ENCODE assay signal across 8 cellular contexts in genomic region chr2:212686285-212686895, GRCh38.
DNase-seq lines count a peak whose midpoint lies in the region; ATAC-seq, FAIRE-seq and TF ChIP-seq lines count a peak whose summit lies in the region.

No MANE protein-coding gene starts in this region.

- H3K4me3 Mint-ChIP-seq in HFFc6, result no peak overlapping the region

- H4K20me1 ChIP-seq in keratinocyte (ENCODE audit: control insufficient read depth, extremely low read depth, insufficient read depth, low read length), result no peaks in the 10 kb centered on the region

- TF ChIP-seq CTCF in GM12874 (IDR thresholded peaks at IDR 0.05; ENCODE audit: insufficient read depth, low read depth, low read length) (peak; percentile 66), HFFc6 (IDR thresholded peaks at IDR 0.05) (peak; percentile 98), keratinocyte (optimal IDR thresholded peaks at IDR 0.05 in 1 of 3, IDR thresholded peaks at IDR 0.05 in 1 of 3, conservative IDR thresholded peaks at IDR 0.05 in 1 of 3; ENCODE audit: extremely low read depth in 1 of 3, insufficient read depth in 2 of 3, low read length in 3 of 3) (peak; percentile 68 to 69 (median 69))

- peaks cover 2% of the 10 kb centered on the region for H3K4me1 ChIP-seq in keratinocyte (ENCODE audit: control insufficient read depth, extremely low read depth, insufficient read depth, low read length)

- DNase-seq in HFFc6 (peak; percentile 60), NCI-H1105 (lab: John Stamatoyannopoulos, UW) (peak; percentile 12), T47D (ENCODE audit: low read depth in 1 of 2, low spot score in 1 of 2) (peak; percentile 1 to 41), keratinocyte (ENCODE audit: low read depth, low spot score) (no peak)
- peak; percentile 3 for DNase-seq in stimulated activated CD4-positive, alpha-beta T cell treated with anti-CD3 and anti-CD28 coated beads, Interleukin-2, amount 100 ng/mL, for 4 hours (ENCODE audit: low read depth)

- no peaks in the 10 kb centered on the region; the same call in 1 of the 2 replicates for H3K27me3 Mint-ChIP-seq in HFFc6 (ENCODE audit: insufficient read depth)

- H3K79me2 ChIP-seq in keratinocyte (ENCODE audit: control insufficient read depth, insufficient read depth, low read length), result no peaks in the 10 kb centered on the region

- no peak overlapping the region for H3K4me3 ChIP-seq in keratinocyte (ENCODE audit: control insufficient read depth in 2 of 3, extremely low read depth in 1 of 3, insufficient read depth in 2 of 3, low read depth in 1 of 3, low read length in 3 of 3)

- no peaks in the 10 kb centered on the region for H3K9me1 ChIP-seq in keratinocyte (ENCODE audit: control insufficient read depth, extremely low read depth, insufficient read depth, low read length)

- H3K27ac Mint-ChIP-seq in HFFc6, result no peak overlapping the region

- H3K36me3 Mint-ChIP-seq in HFFc6 (ENCODE audit: low read depth), result no peaks in the 10 kb centered on the region

- H3K27ac ChIP-seq in keratinocyte (ENCODE audit: control insufficient read depth, insufficient read depth, low read length), result no peak overlapping the region

- peaks cover 31% of the 10 kb centered on the region for H3K4me1 Mint-ChIP-seq in HFFc6 (ENCODE audit: low read depth)

- ATAC-seq in GM19397 (IDR thresholded peaks at IDR 0.05; ENCODE audit: unreplicated experiment), result no peak

- no peaks in the 10 kb centered on the region for H3K36me3 ChIP-seq in keratinocyte (ENCODE audit: control insufficient read depth in 2 of 2, extremely low read depth in 1 of 2, insufficient read depth in 2 of 2, low read length in 2 of 2)

- H3K9me3 ChIP-seq in keratinocyte (ENCODE audit: control insufficient read depth, low read depth, low read length), result no peaks in the 10 kb centered on the region

- FAIRE-seq in TTC549 (lab: Jason Lieb, UNC) (peak; percentile 93), keratinocyte (lab: Jason Lieb, UNC) (peak; percentile 81)

- H2AFZ ChIP-seq in keratinocyte (ENCODE audit: control insufficient read depth, low read length), result peak overlapping the region; percentile 78

- dilution Hi-C loops in keratinocyte (cut with MboI; ENCODE audit: extremely low pct_ligation_motif_present, low sequenced_read_pairs), result no loop called here

- no peak overlapping the region for H3K4me2 ChIP-seq in keratinocyte (ENCODE audit: control insufficient read depth, extremely low read depth, insufficient read depth, low read depth, low read length)

- H3K9me3 Mint-ChIP-seq in HFFc6, result no peaks in the 10 kb centered on the region

- H3K9ac ChIP-seq in keratinocyte (ENCODE audit: control insufficient read depth, extremely low read depth, insufficient read depth, low read length), result no peak overlapping the region

- no peaks in the 10 kb centered on the region for H3K27me3 ChIP-seq in keratinocyte (ENCODE audit: control insufficient read depth, extremely low read depth, insufficient read depth, low read length)

- in situ Hi-C loops in T47D (cut with HindIII; ENCODE audit: low pct_unique_long_range_greater_than_20kb, low sequenced_read_pairs), result no loop called here
